2 cellular contexts compared by ENCODE assay signal in the genomic region with DNA sequence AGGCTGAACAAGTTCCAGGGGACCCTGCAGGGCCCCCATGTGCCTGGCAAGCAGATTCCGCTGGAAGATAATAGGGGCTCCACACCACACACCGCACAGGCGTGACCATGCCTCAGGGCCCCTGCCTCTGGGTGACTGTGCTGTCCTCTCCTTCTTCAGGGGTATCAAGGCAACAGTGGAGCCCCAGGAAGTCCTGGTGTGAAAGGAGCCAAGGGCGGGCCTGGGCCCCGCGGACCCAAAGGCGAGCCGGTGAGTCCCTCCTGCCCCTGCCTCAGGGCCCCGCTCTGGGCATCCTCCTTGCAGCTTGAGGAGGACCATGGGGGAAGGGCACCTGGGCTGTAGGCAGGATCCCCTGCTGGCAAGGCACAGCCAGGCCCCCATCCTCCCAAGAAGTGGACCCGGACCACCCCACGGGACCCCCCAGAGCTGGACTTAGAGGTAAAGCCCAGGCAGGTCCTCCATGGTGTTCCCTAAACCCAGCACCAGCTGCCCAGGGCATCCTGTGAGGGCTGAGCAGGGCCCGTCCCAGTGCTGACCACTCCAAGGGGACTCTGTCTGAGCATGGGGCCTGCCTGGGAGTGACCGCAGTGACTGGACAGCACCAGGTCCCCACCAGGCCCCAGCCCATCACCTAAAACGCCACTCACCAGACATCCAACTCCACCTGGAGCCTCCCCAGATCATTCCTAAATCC.
TF ChIP-seq lines count a peak whose summit lies in the region.

No MANE protein-coding gene starts in this region.

TF ChIP-seq in SK-N-SH, 30 proteins besides CTCF, POLR2A, EP300 and RAD21 (continued from another document):
- TF ChIP-seq, protein P1, sequence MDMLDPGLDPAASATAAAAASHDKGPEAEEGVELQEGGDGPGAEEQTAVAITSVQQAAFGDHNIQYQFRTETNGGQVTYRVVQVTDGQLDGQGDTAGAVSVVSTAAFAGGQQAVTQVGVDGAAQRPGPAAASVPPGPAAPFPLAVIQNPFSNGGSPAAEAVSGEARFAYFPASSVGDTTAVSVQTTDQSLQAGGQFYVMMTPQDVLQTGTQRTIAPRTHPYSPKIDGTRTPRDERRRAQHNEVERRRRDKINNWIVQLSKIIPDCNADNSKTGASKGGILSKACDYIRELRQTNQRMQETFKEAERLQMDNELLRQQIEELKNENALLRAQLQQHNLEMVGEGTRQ (IDR thresholded peaks at IDR 0.05; ENCODE audit: borderline replicate concordance, low read depth, low read length): no peak
- no peak for TF ChIP-seq NFIC (IDR thresholded peaks at IDR 0.05; ENCODE audit: borderline replicate concordance)
- TF ChIP-seq, protein P2, sequence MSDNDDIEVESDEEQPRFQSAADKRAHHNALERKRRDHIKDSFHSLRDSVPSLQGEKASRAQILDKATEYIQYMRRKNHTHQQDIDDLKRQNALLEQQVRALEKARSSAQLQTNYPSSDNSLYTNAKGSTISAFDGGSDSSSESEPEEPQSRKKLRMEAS (IDR thresholded peaks at IDR 0.05; ENCODE audit: low read depth): no peak
- no peak for TF ChIP-seq TCF12 (IDR thresholded peaks at IDR 0.05)
- TF ChIP-seq TEAD4 (IDR thresholded peaks at IDR 0.05; ENCODE audit: borderline replicate concordance, insufficient read depth): no peak
- TF ChIP-seq, protein P3, sequence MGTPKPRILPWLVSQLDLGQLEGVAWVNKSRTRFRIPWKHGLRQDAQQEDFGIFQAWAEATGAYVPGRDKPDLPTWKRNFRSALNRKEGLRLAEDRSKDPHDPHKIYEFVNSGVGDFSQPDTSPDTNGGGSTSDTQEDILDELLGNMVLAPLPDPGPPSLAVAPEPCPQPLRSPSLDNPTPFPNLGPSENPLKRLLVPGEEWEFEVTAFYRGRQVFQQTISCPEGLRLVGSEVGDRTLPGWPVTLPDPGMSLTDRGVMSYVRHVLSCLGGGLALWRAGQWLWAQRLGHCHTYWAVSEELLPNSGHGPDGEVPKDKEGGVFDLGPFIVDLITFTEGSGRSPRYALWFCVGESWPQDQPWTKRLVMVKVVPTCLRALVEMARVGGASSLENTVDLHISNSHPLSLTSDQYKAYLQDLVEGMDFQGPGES (IDR thresholded peaks at IDR 0.05; ENCODE audit: low read depth, low read length): no peak
TF ChIP-seq in SK-N-SH: peak in this region for 0.

TF ChIP-seq in SK-N-SH treated with all-trans-retinoic acid at 6 μM for 48 hours, 23 proteins besides CTCF, POLR2A, EP300 and RAD21 (continued from another document):
- TF ChIP-seq, protein P4, sequence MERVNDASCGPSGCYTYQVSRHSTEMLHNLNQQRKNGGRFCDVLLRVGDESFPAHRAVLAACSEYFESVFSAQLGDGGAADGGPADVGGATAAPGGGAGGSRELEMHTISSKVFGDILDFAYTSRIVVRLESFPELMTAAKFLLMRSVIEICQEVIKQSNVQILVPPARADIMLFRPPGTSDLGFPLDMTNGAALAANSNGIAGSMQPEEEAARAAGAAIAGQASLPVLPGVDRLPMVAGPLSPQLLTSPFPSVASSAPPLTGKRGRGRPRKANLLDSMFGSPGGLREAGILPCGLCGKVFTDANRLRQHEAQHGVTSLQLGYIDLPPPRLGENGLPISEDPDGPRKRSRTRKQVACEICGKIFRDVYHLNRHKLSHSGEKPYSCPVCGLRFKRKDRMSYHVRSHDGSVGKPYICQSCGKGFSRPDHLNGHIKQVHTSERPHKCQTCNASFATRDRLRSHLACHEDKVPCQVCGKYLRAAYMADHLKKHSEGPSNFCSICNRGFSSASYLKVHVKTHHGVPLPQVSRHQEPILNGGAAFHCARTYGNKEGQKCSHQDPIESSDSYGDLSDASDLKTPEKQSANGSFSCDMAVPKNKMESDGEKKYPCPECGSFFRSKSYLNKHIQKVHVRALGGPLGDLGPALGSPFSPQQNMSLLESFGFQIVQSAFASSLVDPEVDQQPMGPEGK (CRISPR knock-in tag; IDR thresholded peaks at IDR 0.05; ENCODE audit: borderline replicate concordance): no peak
- TF ChIP-seq ISL1 (CRISPR knock-in tag; IDR thresholded peaks at IDR 0.05): no peak
- no peak for TF ChIP-seq ZC3H10 (CRISPR knock-in tag; IDR thresholded peaks at IDR 0.05)
- TF ChIP-seq ZNF70 (CRISPR knock-in tag; IDR thresholded peaks at IDR 0.05): no peak
- TF ChIP-seq, protein P5, sequence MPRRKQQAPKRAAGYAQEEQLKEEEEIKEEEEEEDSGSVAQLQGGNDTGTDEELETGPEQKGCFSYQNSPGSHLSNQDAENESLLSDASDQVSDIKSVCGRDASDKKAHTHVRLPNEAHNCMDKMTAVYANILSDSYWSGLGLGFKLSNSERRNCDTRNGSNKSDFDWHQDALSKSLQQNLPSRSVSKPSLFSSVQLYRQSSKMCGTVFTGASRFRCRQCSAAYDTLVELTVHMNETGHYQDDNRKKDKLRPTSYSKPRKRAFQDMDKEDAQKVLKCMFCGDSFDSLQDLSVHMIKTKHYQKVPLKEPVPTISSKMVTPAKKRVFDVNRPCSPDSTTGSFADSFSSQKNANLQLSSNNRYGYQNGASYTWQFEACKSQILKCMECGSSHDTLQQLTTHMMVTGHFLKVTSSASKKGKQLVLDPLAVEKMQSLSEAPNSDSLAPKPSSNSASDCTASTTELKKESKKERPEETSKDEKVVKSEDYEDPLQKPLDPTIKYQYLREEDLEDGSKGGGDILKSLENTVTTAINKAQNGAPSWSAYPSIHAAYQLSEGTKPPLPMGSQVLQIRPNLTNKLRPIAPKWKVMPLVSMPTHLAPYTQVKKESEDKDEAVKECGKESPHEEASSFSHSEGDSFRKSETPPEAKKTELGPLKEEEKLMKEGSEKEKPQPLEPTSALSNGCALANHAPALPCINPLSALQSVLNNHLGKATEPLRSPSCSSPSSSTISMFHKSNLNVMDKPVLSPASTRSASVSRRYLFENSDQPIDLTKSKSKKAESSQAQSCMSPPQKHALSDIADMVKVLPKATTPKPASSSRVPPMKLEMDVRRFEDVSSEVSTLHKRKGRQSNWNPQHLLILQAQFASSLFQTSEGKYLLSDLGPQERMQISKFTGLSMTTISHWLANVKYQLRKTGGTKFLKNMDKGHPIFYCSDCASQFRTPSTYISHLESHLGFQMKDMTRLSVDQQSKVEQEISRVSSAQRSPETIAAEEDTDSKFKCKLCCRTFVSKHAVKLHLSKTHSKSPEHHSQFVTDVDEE (CRISPR knock-in tag; IDR thresholded peaks at IDR 0.05): no peak
- no peak for TF ChIP-seq OSR1 (CRISPR knock-in tag; IDR thresholded peaks at IDR 0.05)
- no peak for TF ChIP-seq ZFP30 (CRISPR knock-in tag; IDR thresholded peaks at IDR 0.05)
- TF ChIP-seq ZNF565 (CRISPR knock-in tag; conservative IDR thresholded peaks at IDR 0.05; ENCODE audit: low read depth): no peak
- TF ChIP-seq ARNTL (CRISPR knock-in tag; IDR thresholded peaks at IDR 0.05; ENCODE audit: borderline replicate concordance, low read depth): no peak
- TF ChIP-seq PPARA (CRISPR knock-in tag; IDR thresholded peaks at IDR 0.05; ENCODE audit: borderline replicate concordance): no peak
- no peak for TF ChIP-seq CSDC2 (CRISPR knock-in tag; IDR thresholded peaks at IDR 0.05)
- TF ChIP-seq, protein P6, sequence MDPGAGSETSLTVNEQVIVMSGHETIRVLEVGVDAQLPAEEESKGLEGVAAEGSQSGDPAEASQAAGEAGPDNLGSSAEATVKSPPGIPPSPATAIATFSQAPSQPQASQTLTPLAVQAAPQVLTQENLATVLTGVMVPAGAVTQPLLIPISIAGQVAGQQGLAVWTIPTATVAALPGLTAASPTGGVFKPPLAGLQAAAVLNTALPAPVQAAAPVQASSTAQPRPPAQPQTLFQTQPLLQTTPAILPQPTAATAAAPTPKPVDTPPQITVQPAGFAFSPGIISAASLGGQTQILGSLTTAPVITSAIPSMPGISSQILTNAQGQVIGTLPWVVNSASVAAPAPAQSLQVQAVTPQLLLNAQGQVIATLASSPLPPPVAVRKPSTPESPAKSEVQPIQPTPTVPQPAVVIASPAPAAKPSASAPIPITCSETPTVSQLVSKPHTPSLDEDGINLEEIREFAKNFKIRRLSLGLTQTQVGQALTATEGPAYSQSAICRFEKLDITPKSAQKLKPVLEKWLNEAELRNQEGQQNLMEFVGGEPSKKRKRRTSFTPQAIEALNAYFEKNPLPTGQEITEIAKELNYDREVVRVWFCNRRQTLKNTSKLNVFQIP (CRISPR knock-in tag; IDR thresholded peaks at IDR 0.05; ENCODE audit: borderline replicate concordance, low read depth): no peak
- TF ChIP-seq, protein P7, sequence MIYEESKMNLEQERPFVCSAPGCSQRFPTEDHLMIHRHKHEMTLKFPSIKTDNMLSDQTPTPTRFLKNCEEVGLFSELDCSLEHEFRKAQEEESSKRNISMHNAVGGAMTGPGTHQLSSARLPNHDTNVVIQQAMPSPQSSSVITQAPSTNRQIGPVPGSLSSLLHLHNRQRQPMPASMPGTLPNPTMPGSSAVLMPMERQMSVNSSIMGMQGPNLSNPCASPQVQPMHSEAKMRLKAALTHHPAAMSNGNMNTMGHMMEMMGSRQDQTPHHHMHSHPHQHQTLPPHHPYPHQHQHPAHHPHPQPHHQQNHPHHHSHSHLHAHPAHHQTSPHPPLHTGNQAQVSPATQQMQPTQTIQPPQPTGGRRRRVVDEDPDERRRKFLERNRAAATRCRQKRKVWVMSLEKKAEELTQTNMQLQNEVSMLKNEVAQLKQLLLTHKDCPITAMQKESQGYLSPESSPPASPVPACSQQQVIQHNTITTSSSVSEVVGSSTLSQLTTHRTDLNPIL (CRISPR knock-in tag; IDR thresholded peaks at IDR 0.05; ENCODE audit: low read depth): no peak
